ENCODE assay signal across 8 cellular contexts in the genomic region with DNA sequence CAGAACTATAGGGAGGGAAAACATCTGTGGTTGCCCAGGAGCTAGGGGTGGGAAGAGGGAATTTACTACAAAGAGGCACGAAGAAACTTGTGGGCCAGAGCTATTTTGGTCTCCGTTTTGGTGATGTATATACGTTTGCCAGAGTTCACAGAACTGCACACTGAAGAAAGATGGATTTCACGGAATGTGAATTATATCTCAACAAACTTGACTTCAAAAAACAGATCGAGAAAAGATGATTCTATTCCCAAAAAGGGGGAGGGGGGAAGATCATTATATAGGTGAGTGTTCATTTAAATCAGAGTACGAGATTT. TPM values are rescaled to one million over a fixed set of nuclear protein-coding genes. Genes with fewer than 3 reads are reported as not detected.
DNase-seq lines count a peak whose midpoint lies in the region; TF ChIP-seq lines count a peak whose summit lies in the region.

No MANE protein-coding gene starts in this region.

- peak overlapping the region; percentile 60; the same call in 1 of the 2 replicates for H3K4me3 ChIP-seq in iPS-18c (ENCODE audit: insufficient read depth, low read depth, low read length)
- H3K4me3 ChIP-seq in stomach = peak overlapping the region; percentile 51 to 61 (median 56)

- POLR2A ChIA-PET in activated CD4-positive, alpha-beta memory T cell treated with anti-CD3 and anti-CD28 coated beads, Interleukin-2, amount 10 ng/mL, durations not matched to agents 7 days and 5 days (lab: Charles Lee) = no interaction called here

- peak; percentile 36 for DNase-seq in SHP77 treated with DMSO at 0.1 percent for 48 hours (lab: John Stamatoyannopoulos, UW)
- no peak for DNase-seq in SHP77 (lab: John Stamatoyannopoulos, UW)
- no peak for DNase-seq in activated CD4-positive, alpha-beta memory T cell treated with anti-CD3 and anti-CD28 coated beads, Interleukin-2, amount 10 ng/mL, durations not matched to agents 7 days and 5 days
- no peak for DNase-seq in stomach
- no peak for DNase-seq in pons (ENCODE audit: low spot score)
- DNase-seq in NCI-H2107 treated with DMSO at 0.1 percent for 48 hours (lab: John Stamatoyannopoulos, UW; ENCODE audit: unreplicated experiment) = no peak
- DNase-seq in activated CD8-positive, alpha-beta memory T cell treated with anti-CD3 and anti-CD28 coated beads, Interleukin-2, amount 50 U/mL, for 48 hours = no peak

- peak overlapping the region in 3 of 5 donors; percentile 22 to 75 (median 54) for H3K27ac ChIP-seq in stomach

- TF ChIP-seq EP300 in stomach (IDR thresholded peaks at IDR 0.05) = no peak

- no peak overlapping the region for H3K27ac Mint-ChIP-seq in activated CD4-positive, alpha-beta memory T cell treated with anti-CD3 and anti-CD28 coated beads, Interleukin-2, amount 10 ng/mL, durations not matched to agents 7 days and 5 days

- H3K4me3 Mint-ChIP-seq in activated CD4-positive, alpha-beta memory T cell treated with anti-CD3 and anti-CD28 coated beads, Interleukin-2, amount 10 ng/mL, durations not matched to agents 7 days and 5 days = peak overlapping the region; percentile 56

- H3K9me3 ChIP-seq in iPS-18c (ENCODE audit: control insufficient read depth, insufficient read depth, low read length) = no peaks in the 10 kb centered on the region
- no peaks in the 10 kb centered on the region for H3K9me3 ChIP-seq in stomach

- peaks cover 0 to 20% (median 4%) of the 10 kb centered on the region in 3 donors for H3K27me3 ChIP-seq in stomach

- peaks cover 0 to 10% (median 5%) of the 10 kb centered on the region in 4 donors for H3K36me3 ChIP-seq in stomach

- no peaks in the 10 kb centered on the region for H3K36me3 Mint-ChIP-seq in activated CD4-positive, alpha-beta memory T cell treated with anti-CD3 and anti-CD28 coated beads, Interleukin-2, amount 10 ng/mL, durations not matched to agents 7 days and 5 days (ENCODE audit: low read depth)

- no peak for TF ChIP-seq POLR2A in stomach (IDR thresholded peaks at IDR 0.05)

- H3K27me3 Mint-ChIP-seq in activated CD4-positive, alpha-beta memory T cell treated with anti-CD3 and anti-CD28 coated beads, Interleukin-2, amount 10 ng/mL, durations not matched to agents 7 days and 5 days = peaks cover 17% of the 10 kb centered on the region

- no peaks in the 10 kb centered on the region for H3K9me3 Mint-ChIP-seq in activated CD4-positive, alpha-beta memory T cell treated with anti-CD3 and anti-CD28 coated beads, Interleukin-2, amount 10 ng/mL, durations not matched to agents 7 days and 5 days

- CTCF ChIA-PET in activated CD4-positive, alpha-beta memory T cell treated with anti-CD3 and anti-CD28 coated beads, Interleukin-2, amount 10 ng/mL, durations not matched to agents 7 days and 5 days (lab: Charles Lee) = no interaction called here

- 29 to 35% (median 31%) methylated on average over 6 of the region's 6 CpGs for WGBS in stomach, 5 donors

- intact Hi-C loops in stomach (cut with DNase I; ENCODE audit: low total_unique reads) = no loop called here

- H3K4me1 Mint-ChIP-seq in activated CD4-positive, alpha-beta memory T cell treated with anti-CD3 and anti-CD28 coated beads, Interleukin-2, amount 10 ng/mL, durations not matched to agents 7 days and 5 days = peaks cover 10% of the 10 kb centered on the region

- TF ChIP-seq CTCF in stomach (IDR thresholded peaks at IDR 0.05) = no peak

- H3K4me1 ChIP-seq in stomach = peaks cover 0 to 20% (median 13%) of the 10 kb centered on the region in 4 donors

RNA-seq across cellular contexts. Expression of gene AS3MT, which starts 0.3 kb away (rescaled TPM):
- under 1 TPM; 0.15 to 0.65 TPM for total RNA-seq in activated CD4-positive, alpha-beta memory T cell treated with anti-CD3 and anti-CD28 coated beads, Interleukin-2, amount 10 ng/mL, durations not matched to agents 7 days and 5 days
- total RNA-seq in stomach = 1 to 10 TPM in 3 of 5 donors, under 1 TPM in 1, not detected in 1; 0.43 to 7.6 (median 4.4) TPM
- 1 to 10 TPM; 3.6 to 6.4 (median 3.9) TPM for polyA plus RNA-seq in stomach

RNA-seq across cellular contexts. Expression of gene BORCS7, which starts 14.9 kb away (rescaled TPM):
- 10 to 100 TPM; 10.0 to 11.9 TPM for total RNA-seq in activated CD4-positive, alpha-beta memory T cell treated with anti-CD3 and anti-CD28 coated beads, Interleukin-2, amount 10 ng/mL, durations not matched to agents 7 days and 5 days
- 10 to 100 TPM in 4 of 5 donors, 1 to 10 TPM in 1; 9.9 to 59.3 (median 32.6) TPM for total RNA-seq in stomach
- polyA plus RNA-seq in stomach = 10 to 100 TPM; 20.0 to 39.0 (median 33.1) TPM

RNA-seq across cellular contexts. Expression of gene CYP17A1, which starts 31.7 kb away (rescaled TPM):
- total RNA-seq in activated CD4-positive, alpha-beta memory T cell treated with anti-CD3 and anti-CD28 coated beads, Interleukin-2, amount 10 ng/mL, durations not matched to agents 7 days and 5 days = not detected
- total RNA-seq in stomach = not detected
- 100 to 1,000 TPM in 1 of 3 donors, under 1 TPM in 2; 0.30 to 106 (median 0.37) TPM for polyA plus RNA-seq in stomach

RNA-seq across cellular contexts. Expression of gene CNNM2, which starts 49.2 kb away (rescaled TPM):
- total RNA-seq in activated CD4-positive, alpha-beta memory T cell treated with anti-CD3 and anti-CD28 coated beads, Interleukin-2, amount 10 ng/mL, durations not matched to agents 7 days and 5 days = 1 to 10 TPM; 7.9 to 8.4 TPM
- total RNA-seq in stomach = 10 to 100 TPM in 3 of 5 donors, 1 to 10 TPM in 2; 5.3 to 45.5 (median 15.2) TPM
- 1 to 10 TPM in 2 of 3 donors, under 1 TPM in 1; 0.76 to 1.6 (median 1.3) TPM for polyA plus RNA-seq in stomach
